36 cellular contexts compared by ENCODE assay signal in the genomic region with DNA sequence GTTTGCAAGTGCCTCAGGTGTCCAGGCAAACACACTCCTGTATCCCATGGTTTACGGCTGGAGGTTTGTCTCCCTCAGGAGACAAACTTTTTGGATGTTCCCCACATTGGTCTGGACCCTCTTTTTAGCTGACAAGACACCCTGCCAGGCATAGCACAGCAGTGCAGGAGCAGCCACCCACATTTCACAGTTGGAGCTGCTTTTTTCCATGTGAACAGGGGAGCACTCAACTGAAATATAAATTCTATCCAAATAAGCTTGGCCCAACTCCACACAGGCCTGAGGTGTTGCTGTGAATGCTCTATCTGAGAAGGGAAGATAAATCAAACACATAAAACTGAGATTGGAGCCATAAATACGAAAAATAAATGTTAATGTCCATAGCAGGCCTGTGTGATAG.
"Had no signal": no experiment of that assay in that cellular context is flagged by ENCODE, and none has a peak within 500 bp of the region (broad histone marks: within the 10 kb centered on the region; RNA-seq: fewer than 3 reads in every experiment).

No MANE protein-coding gene starts in this region.

- H3K4me3 Mint-ChIP-seq: activated naive CD4-positive, alpha-beta T cell treated with anti-CD3 and anti-CD28 coated beads for 36 hours; activated naive CD4-positive, alpha-beta T cell treated with anti-CD3 and anti-CD28 coated beads, Interleukin-2, amount 10 ng/mL, durations not matched to agents 7 days and 5 days; activated naive CD4-positive, alpha-beta T cell treated with anti-CD3 and anti-CD28 coated beads, Interleukin-2, amount 50 U/mL, for 24 hours; activated naive CD8-positive, alpha-beta T cell; activated naive CD8-positive, alpha-beta T cell treated with anti-CD3 and anti-CD28 coated beads for 36 hours; activated naive CD8-positive, alpha-beta T cell treated with anti-CD3 and anti-CD28 coated beads, Interleukin-2, amount 10 ng/mL, durations not matched to agents 7 days and 5 days; activated naive CD8-positive, alpha-beta T cell treated with anti-CD3 and anti-CD28 coated beads, Interleukin-2, amount 50 U/mL, for 24 hours; activated T-cell treated with anti-CD3 and anti-CD28 coated beads, Interleukin-2, amount 50 U/mL, for 24 hours; activated T-cell treated with anti-CD3 and anti-CD28 coated beads, Interleukin-2, amount 50 U/mL, for 4 hours; activated T-cell treated with anti-CD3 and anti-CD28 coated beads, Interleukin-2, amount 50 U/mL, for 72 hours; activated T-helper 1 cell treated with anti-CD3 and anti-CD28 coated beads, Interleukin-12 subunit alpha, Interleukin-12 subunit beta, Interleukin-2, Interleukin-4 antibody, amounts not matched to agents 30 ng/mL and 10 ng/mL and 1 ng/mL, durations not matched to agents 14 hours and 24 hours and 36 hours; activated T-helper 17 cell treated with anti-CD3 and anti-CD28 coated beads, Interleukin-2, amount 50 U/mL, for 72 hours; brain; central memory CD8-positive, alpha-beta T cell had no signal

- DNase-seq: activated effector memory CD4-positive, alpha-beta T cell treated with anti-CD3 and anti-CD28 coated beads, Interleukin-2, amount 50 U/mL, for 16 hours; activated effector memory CD4-positive, alpha-beta T cell treated with Interleukin-2 at 50 U/mL for 16 hours; activated gamma-delta T cell treated with Interleukin-2 at 50 U/mL for 16 hours; activated naive CD4-positive, alpha-beta T cell; activated naive CD4-positive, alpha-beta T cell treated with anti-CD3 and anti-CD28 coated beads, Interleukin-2, amount 10 ng/mL, durations not matched to agents 7 days and 5 days; activated naive CD4-positive, alpha-beta T cell treated with anti-CD3 and anti-CD28 coated beads, Interleukin-2, amount 50 U/mL, for 16 hours; activated naive CD4-positive, alpha-beta T cell treated with Interleukin-2 at 50 U/mL for 16 hours; activated naive CD8-positive, alpha-beta T cell treated with anti-CD3 and anti-CD28 coated beads for 36 hours; activated naive CD8-positive, alpha-beta T cell treated with anti-CD3 and anti-CD28 coated beads, Interleukin-2, amount 10 ng/mL, durations not matched to agents 7 days and 5 days; activated naive CD8-positive, alpha-beta T cell treated with anti-CD3 and anti-CD28 coated beads, Interleukin-2, amount 50 U/mL, for 24 hours; activated T-cell treated with anti-CD3 and anti-CD28 coated beads, Interleukin-2, amount 50 U/mL, for 1 hour; activated T-cell treated with anti-CD3 and anti-CD28 coated beads, Interleukin-2, amount 50 U/mL, for 24 hours; activated T-cell treated with anti-CD3 and anti-CD28 coated beads, Interleukin-2, amount 50 U/mL, for 4 hours; activated T-cell treated with anti-CD3 and anti-CD28 coated beads, Interleukin-2, amount 50 U/mL, for 48 hours; activated T-cell treated with anti-CD3 and anti-CD28 coated beads, Interleukin-2, amount 50 U/mL, for 72 hours; adrenal gland; amniotic stem cell; amygdala; aorta; body of pancreas; brain microvascular endothelial cell; caudate nucleus; central memory CD4-positive, alpha-beta T cell; cerebellar nuclear complex had no signal

- H3K27ac Mint-ChIP-seq: activated naive CD4-positive, alpha-beta T cell treated with anti-CD3 and anti-CD28 coated beads for 36 hours; activated naive CD4-positive, alpha-beta T cell treated with anti-CD3 and anti-CD28 coated beads, Interleukin-2, amount 10 ng/mL, durations not matched to agents 7 days and 5 days; activated naive CD4-positive, alpha-beta T cell treated with anti-CD3 and anti-CD28 coated beads, Interleukin-2, amount 50 U/mL, for 24 hours; activated naive CD4-positive, alpha-beta T cell treated with anti-CD3 and anti-CD28 coated beads, Interleukin-2, amount 50 U/mL, for 72 hours; activated naive CD8-positive, alpha-beta T cell; activated naive CD8-positive, alpha-beta T cell treated with anti-CD3 and anti-CD28 coated beads for 36 hours; activated naive CD8-positive, alpha-beta T cell treated with anti-CD3 and anti-CD28 coated beads, Interleukin-2, amount 10 ng/mL, durations not matched to agents 7 days and 5 days; activated naive CD8-positive, alpha-beta T cell treated with anti-CD3 and anti-CD28 coated beads, Interleukin-2, amount 50 U/mL, for 24 hours; activated T-cell treated with anti-CD3 and anti-CD28 coated beads, Interleukin-2, amount 50 U/mL, for 24 hours; activated T-cell treated with anti-CD3 and anti-CD28 coated beads, Interleukin-2, amount 50 U/mL, for 72 hours; activated T-helper 1 cell treated with anti-CD3 and anti-CD28 coated beads, Interleukin-12 subunit alpha, Interleukin-12 subunit beta, Interleukin-2, Interleukin-4 antibody, amounts not matched to agents 30 ng/mL and 10 ng/mL and 1 ng/mL, durations not matched to agents 14 hours and 24 hours and 36 hours; activated T-helper 17 cell treated with anti-CD3 and anti-CD28 coated beads, Interleukin-2, amount 50 U/mL, for 72 hours; activated T-helper 2 cell treated with anti-CD3 and anti-CD28 coated beads, Interferon-gamma antibody, Interleukin-2, Interleukin-4, amounts not matched to agents 10 μg/mL and 5 μg/mL and 100 μg/mL, durations not matched to agents 14 hours and 24 hours and 36 hours; brain had no signal

- H3K4me1 Mint-ChIP-seq: activated naive CD4-positive, alpha-beta T cell treated with anti-CD3 and anti-CD28 coated beads, Interleukin-2, amount 10 ng/mL, durations not matched to agents 7 days and 5 days; activated naive CD4-positive, alpha-beta T cell treated with anti-CD3 and anti-CD28 coated beads, Interleukin-2, amount 50 U/mL, for 24 hours; activated naive CD8-positive, alpha-beta T cell treated with anti-CD3 and anti-CD28 coated beads for 36 hours; activated naive CD8-positive, alpha-beta T cell treated with anti-CD3 and anti-CD28 coated beads, Interleukin-2, amount 10 ng/mL, durations not matched to agents 7 days and 5 days; activated naive CD8-positive, alpha-beta T cell treated with anti-CD3 and anti-CD28 coated beads, Interleukin-2, amount 50 U/mL, for 24 hours; activated T-helper 17 cell treated with anti-CD3 and anti-CD28 coated beads, Interleukin-2, amount 50 U/mL, for 72 hours; brain; central memory CD8-positive, alpha-beta T cell had no signal

- H3K27me3 ChIP-seq: adrenal gland, ascending aorta, body of pancreas, brain microvascular endothelial cell, breast epithelium, cardiac muscle cell had no signal

- H3K36me3 Mint-ChIP-seq: activated naive CD4-positive, alpha-beta T cell treated with anti-CD3 and anti-CD28 coated beads, Interleukin-2, amount 10 ng/mL, durations not matched to agents 7 days and 5 days; activated naive CD4-positive, alpha-beta T cell treated with anti-CD3 and anti-CD28 coated beads, Interleukin-2, amount 50 U/mL, for 24 hours; activated naive CD8-positive, alpha-beta T cell; activated naive CD8-positive, alpha-beta T cell treated with anti-CD3 and anti-CD28 coated beads for 36 hours; activated naive CD8-positive, alpha-beta T cell treated with anti-CD3 and anti-CD28 coated beads, Interleukin-2, amount 10 ng/mL, durations not matched to agents 7 days and 5 days; brain had no signal

- H3K9me3 ChIP-seq: adrenal gland, ascending aorta had no signal

- H3K27ac ChIP-seq: adrenal gland, ascending aorta, body of pancreas, brain microvascular endothelial cell, breast epithelium, cardiac muscle cell had no signal

- H3K27me3 Mint-ChIP-seq: activated naive CD4-positive, alpha-beta T cell treated with anti-CD3 and anti-CD28 coated beads, Interleukin-2, amount 10 ng/mL, durations not matched to agents 7 days and 5 days; activated naive CD8-positive, alpha-beta T cell treated with anti-CD3 and anti-CD28 coated beads for 36 hours; activated naive CD8-positive, alpha-beta T cell treated with anti-CD3 and anti-CD28 coated beads, Interleukin-2, amount 10 ng/mL, durations not matched to agents 7 days and 5 days; activated naive CD8-positive, alpha-beta T cell treated with anti-CD3 and anti-CD28 coated beads, Interleukin-2, amount 50 U/mL, for 24 hours; activated T-cell treated with anti-CD3 and anti-CD28 coated beads, Interleukin-2, amount 50 U/mL, for 24 hours; activated T-helper 17 cell treated with anti-CD3 and anti-CD28 coated beads, Interleukin-2, amount 50 U/mL, for 72 hours; central memory CD8-positive, alpha-beta T cell had no signal

- H3K9me3 Mint-ChIP-seq: activated T-helper 1 cell treated with anti-CD3 and anti-CD28 coated beads, Interleukin-12 subunit alpha, Interleukin-12 subunit beta, Interleukin-2, Interleukin-4 antibody, amounts not matched to agents 30 ng/mL and 10 ng/mL and 1 ng/mL, durations not matched to agents 14 hours and 24 hours and 36 hours; activated T-helper 2 cell treated with anti-CD3 and anti-CD28 coated beads, Interferon-gamma antibody, Interleukin-2, Interleukin-4, amounts not matched to agents 10 μg/mL and 5 μg/mL and 100 μg/mL, durations not matched to agents 14 hours and 24 hours and 36 hours had no signal

- ATAC-seq: activated naive CD4-positive, alpha-beta T cell treated with anti-CD3 and anti-CD28 coated beads, Interleukin-2, amount 50 U/mL, for 72 hours; activated naive CD8-positive, alpha-beta T cell treated with anti-CD3 and anti-CD28 coated beads, Interleukin-2, amount 50 U/mL, for 24 hours; activated T-cell treated with anti-CD3 and anti-CD28 coated beads, Interleukin-2, amount 50 U/mL, for 4 hours; activated T-cell treated with anti-CD3 and anti-CD28 coated beads, Interleukin-2, amount 50 U/mL, for 72 hours; activated T-helper 17 cell treated with anti-CD3 and anti-CD28 coated beads, Interleukin-2, amount 50 U/mL, for 72 hours; body of pancreas had no signal

- H3K4me1 ChIP-seq: adrenal gland, ascending aorta, body of pancreas, breast epithelium had no signal
